In the genomic region with DNA sequence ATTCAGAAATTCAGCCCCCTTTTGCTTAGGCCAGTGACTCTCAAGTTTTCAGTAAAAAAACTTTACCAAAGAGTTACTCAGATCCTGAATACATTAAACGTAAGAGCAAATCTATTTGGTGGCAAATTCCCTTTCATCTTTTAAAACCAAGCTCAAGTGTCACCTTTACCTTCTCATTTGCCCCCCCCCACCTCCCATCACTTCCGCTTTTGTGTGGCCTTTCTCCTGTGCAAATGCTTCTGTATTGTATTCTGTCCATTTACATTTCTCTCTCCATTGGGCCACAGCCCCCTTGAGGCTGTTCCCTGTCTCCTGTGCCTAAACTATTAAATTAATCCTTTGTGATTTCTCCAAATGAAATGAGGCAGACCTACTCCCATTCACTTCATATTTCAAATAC, we compare ENCODE assay signal across 17 cellular contexts. TPM values are rescaled to one million over a fixed set of nuclear protein-coding genes. Genes with fewer than 3 reads are reported as not detected.
A peak's percentile ranks its signal among the peaks of the same experiment; 100 is the strongest.
DNase-seq lines count a peak whose midpoint lies in the region; ATAC-seq, FAIRE-seq and TF ChIP-seq lines count a peak whose summit lies in the region.
"Had no signal": no experiment of that assay in that cellular context is flagged by ENCODE, and none has a peak within 500 bp of the region (broad histone marks: within the 10 kb centered on the region; RNA-seq: fewer than 3 reads in every experiment).

No MANE protein-coding gene starts in this region.

- H4K20me1 ChIP-seq in SK-N-SH (ENCODE audit: insufficient read depth) = peaks cover 14% of the 10 kb centered on the region
- peaks cover 8% of the 10 kb centered on the region; the same call in 1 of the 2 replicates for H4K20me1 ChIP-seq in MM.1S (ENCODE audit: insufficient read depth, low read length)
- 0 out of 2 replicates have a peak, but pooled peaks cover 8% of the 10 kb centered on the region for H4K20me1 ChIP-seq in K562 (replicated peaks; ENCODE audit: control insufficient read depth, insufficient read depth, low read length)
- H4K20me1 ChIP-seq in neural progenitor cell (ENCODE audit: low read depth) = peaks cover 14% of the 10 kb centered on the region

- peaks cover 5 to 24% of the 10 kb centered on the region in 2 experiments; a peak in 3 of 4 replicates for H3K4me1 ChIP-seq in SK-N-SH (ENCODE audit: control insufficient read depth in 1 of 2, insufficient read depth in 2 of 2, low read depth in 1 of 2, low read length in 1 of 2)
- H3K4me1 ChIP-seq in MM.1S (ENCODE audit: low read length) = peaks cover 21% of the 10 kb centered on the region
- peaks cover 11 to 17% of the 10 kb centered on the region in 2 experiments for H3K4me1 ChIP-seq in K562 (replicated peaks in 1 of 2; ENCODE audit: control insufficient read depth in 2 of 2, insufficient read depth in 2 of 2, low read length in 2 of 2)
- H3K4me1 ChIP-seq in neural progenitor cell = peaks cover 21% of the 10 kb centered on the region

- H3K27ac ChIP-seq in SK-N-SH (ENCODE audit: low read depth in 2 of 2, low read length in 1 of 2) = no peak overlapping the region
- H3K27ac ChIP-seq in MM.1S (ENCODE audit: low read length) = no peak overlapping the region
- H3K27ac ChIP-seq in K562 (ENCODE audit: extremely low read depth, low read depth, low read length) = peak overlapping the region; percentile 15; the same call in 1 of the 3 replicates
- no peak overlapping the region for H3K27ac ChIP-seq in neural progenitor cell
- H3K27ac ChIP-seq: psoas muscle had no signal

- no peak for TF ChIP-seq EP300 in SK-N-SH (IDR thresholded peaks at IDR 0.05; ENCODE audit: borderline replicate concordance in 1 of 2, low read depth in 1 of 2, low read length in 1 of 2)
- no peak for TF ChIP-seq EP300 in K562 (IDR thresholded peaks at IDR 0.05; ENCODE audit: low read length)

- no peak for FAIRE-seq in K562 (lab: Jason Lieb, UNC)
- no peak for FAIRE-seq in frontal cortex (lab: Jason Lieb, UNC)
- FAIRE-seq: G401.6 had no signal

- no peak for ATAC-seq in SK-N-SH treated with all-trans-retinoic acid at 6 μM for 48 hours
- ATAC-seq in K562 = no peak
- ATAC-seq: psoas muscle had no signal

- H3K9me1 ChIP-seq in K562 (ENCODE audit: control insufficient read depth, insufficient read depth, low read length) = no peaks in the 10 kb centered on the region

- H3K36me3 ChIP-seq in SK-N-SH (replicated peaks in 1 of 2; ENCODE audit: control insufficient read depth in 1 of 2, insufficient read depth in 2 of 2, low read length in 1 of 2) (peaks cover 46 to 52% of the 10 kb centered on the region in 2 experiments), MM.1S (replicated peaks; ENCODE audit: insufficient read depth, low read length) (peaks cover 20% of the 10 kb centered on the region), K562 (ENCODE audit: control insufficient read depth, insufficient read depth, low read length) (peaks cover 62% of the 10 kb centered on the region), neural progenitor cell (peaks cover 33% of the 10 kb centered on the region)

- H3K9me3 ChIP-seq in SK-N-SH = no peaks in the 10 kb centered on the region
- H3K9me3 ChIP-seq in MM.1S (replicated peaks; ENCODE audit: insufficient read depth, low read length) = no peaks in the 10 kb centered on the region
- no peaks in the 10 kb centered on the region for H3K9me3 ChIP-seq in K562 (replicated peaks; ENCODE audit: control insufficient read depth, insufficient read depth, low read depth, low read length)
- H3K9me3 ChIP-seq in neural progenitor cell (ENCODE audit: low read depth) = no peaks in the 10 kb centered on the region
- H3K9me3 ChIP-seq: psoas muscle, tibial nerve had no signal

- no peak for TF ChIP-seq CTCF in SK-N-SH (IDR thresholded peaks at IDR 0.05)
- TF ChIP-seq CTCF in MM.1S (IDR thresholded peaks at IDR 0.05; ENCODE audit: low read length) = no peak
- TF ChIP-seq CTCF in K562 (IDR thresholded peaks at IDR 0.05 in 2 of 3, conservative IDR thresholded peaks at IDR 0.05 in 1 of 3; ENCODE audit: insufficient read depth in 2 of 3, low read depth in 1 of 3, low read length in 3 of 3) = no peak
- TF ChIP-seq CTCF in neural progenitor cell (IDR thresholded peaks at IDR 0.05) = no peak

- DNase-seq in SK-N-SH (no peak), MM.1S (no peak), K562 (ENCODE audit: extremely low read depth in 1 of 4, low spot score in 3 of 4) (no peak), neural progenitor cell (ENCODE audit: low spot score) (no peak), frontal cortex (ENCODE audit: low spot score in 2 of 2) (no peak), amniotic stem cell (lab: John Stamatoyannopoulos, UW) (no peak), NCI-H1694 (lab: John Stamatoyannopoulos, UW) (no peak)
- DNase-seq: 8988T; activated CD4-positive, alpha-beta T cell treated with anti-CD3 and anti-CD28 coated beads for 1 hour; erythroblast; islet precursor cell; NCI-H446 treated with DMSO at 0.1 percent for 48 hours; psoas muscle; Right ventricle myocardium superior had no signal

- H3K4me3 Mint-ChIP-seq in neural progenitor cell = peak overlapping the region; percentile 97

- H2AFZ ChIP-seq in SK-N-SH (ENCODE audit: low read depth) = no peak overlapping the region
- no peak overlapping the region for H2AFZ ChIP-seq in MM.1S (ENCODE audit: low read length)
- H2AFZ ChIP-seq in K562 (ENCODE audit: low read depth, low read length) = no peak overlapping the region
- no peak overlapping the region for H2AFZ ChIP-seq in neural progenitor cell (replicated peaks)

- intact Hi-C loops in K562 (cut with micrococcal nuclease) = loop anchor here (5.0 kb wide), 1 partner anchor 60 kb away; no protein-coding TSS in a partner anchor

- H3F3A ChIP-seq in SK-N-SH (replicated peaks; ENCODE audit: insufficient read depth) (peaks cover 27% of the 10 kb centered on the region), MM.1S (ENCODE audit: insufficient read depth, low read length) (peaks cover 15% of the 10 kb centered on the region; the same call in 1 of the 2 replicates), neural progenitor cell (ENCODE audit: low read depth) (peaks cover 35% of the 10 kb centered on the region)

- WGBS in SK-N-SH (ENCODE audit: low lambda C conversion rate) = 83% methylated on average over 2 of the region's 2 CpGs
- WGBS in K562 (ENCODE audit: insufficient coverage, low coverage, missing lambda C conversion rate) = 57% methylated on average over 2 of the region's 2 CpGs

- H3K9ac ChIP-seq in SK-N-SH = no peak overlapping the region; the same call in 1 of the 2 replicates
- H3K9ac ChIP-seq in MM.1S (ENCODE audit: low read length) = no peak overlapping the region
- H3K9ac ChIP-seq in K562 (ENCODE audit: insufficient read depth in 1 of 2, low read depth in 2 of 2, low read length in 2 of 2) = peak overlapping the region in 1 of 2 experiments; percentile 95; a peak in 1 of 4 replicates
- no peak overlapping the region for H3K9ac ChIP-seq in neural progenitor cell

- peaks cover 11% of the 10 kb centered on the region for H3K27me3 Mint-ChIP-seq in neural progenitor cell (ENCODE audit: insufficient read depth, low read depth)

- H3K9me2 ChIP-seq in SK-N-SH (no peaks in the 10 kb centered on the region), MM.1S (replicated peaks; ENCODE audit: insufficient read depth, low read length) (no peaks in the 10 kb centered on the region)

- H3K27me3 ChIP-seq in SK-N-SH (ENCODE audit: insufficient read depth) (no peaks in the 10 kb centered on the region), MM.1S (replicated peaks; ENCODE audit: insufficient read depth, low read length) (no peaks in the 10 kb centered on the region), K562 (ENCODE audit: control insufficient read depth in 2 of 2, insufficient read depth in 2 of 2, low read length in 2 of 2) (no peaks in the 10 kb centered on the region), neural progenitor cell (no peaks in the 10 kb centered on the region)
- H3K27me3 ChIP-seq: tibial nerve had no signal

- no peak overlapping the region for H3K27ac Mint-ChIP-seq in neural progenitor cell

- no peaks in the 10 kb centered on the region for H3K9me3 Mint-ChIP-seq in neural progenitor cell

- TF ChIP-seq POLR2A in K562 (conservative IDR thresholded peaks at IDR 0.05) = no peak; the same call in none of the 2 replicates

- TF ChIP-seq RAD21 in SK-N-SH (IDR thresholded peaks at IDR 0.05; ENCODE audit: low read length) (no peak), K562 (CRISPR knock-in tag; conservative IDR thresholded peaks at IDR 0.05 in 1 of 2, IDR thresholded peaks at IDR 0.05 in 1 of 2) (no peak)

- in situ Hi-C loops in K562 (cut with MboI) = no loop called here

- no TSS peak for BruUV-seq in K562 (replicated peaks; lab: Mats Ljungman, UMichigan)

- POLR2A ChIA-PET in SK-N-SH (lab: Yijun Ruan, JAX) (no interaction called here), K562 (lab: Yijun Ruan, JAX) (interaction anchor here (0.6 to 4.9 kb wide), 10 partner anchors 8 to 316 kb away, joined by 3 to 31 read pairs (median 4); partner anchors contain the start of genes RANBP9 and SIRT5)

- CTCF ChIA-PET in SK-N-SH (lab: Yijun Ruan, JAX) = interaction anchor here (1.0 to 3.5 kb wide), 5 partner anchors 8 to 179 kb away, joined by 3 to 30 read pairs (median 4); partner anchors contain the start of gene SIRT5
- CTCF ChIA-PET in K562 (lab: Yijun Ruan, JAX; ENCODE audit: low intra/inter-chr PET ratio) = no interaction called here

- H3K79me2 ChIP-seq in SK-N-SH (ENCODE audit: insufficient read depth) (peaks cover 61% of the 10 kb centered on the region), MM.1S (ENCODE audit: low read length) (peaks cover 65% of the 10 kb centered on the region), K562 (ENCODE audit: control insufficient read depth, insufficient read depth, low read length) (peaks cover 59% of the 10 kb centered on the region), neural progenitor cell (ENCODE audit: low read depth) (peaks cover 36% of the 10 kb centered on the region)

- H3K4me3 ChIP-seq in SK-N-SH (ENCODE audit: low read depth in 2 of 2, low read length in 1 of 2) (peak overlapping the region in 1 of 2 experiments; percentile 96; a peak in 1 of 4 replicates), MM.1S (ENCODE audit: low read length) (no peak overlapping the region), K562 (peak overlapping the region; percentile 80; the same call in 1 of the 2 replicates), neural progenitor cell (peak overlapping the region; percentile 96)

- H3K36me3 Mint-ChIP-seq in neural progenitor cell = peaks cover 12% of the 10 kb centered on the region

- peaks cover 32% of the 10 kb centered on the region for H3K4me1 Mint-ChIP-seq in neural progenitor cell

- H3K4me2 ChIP-seq in SK-N-SH = peak overlapping the region; percentile 88
- peak overlapping the region; percentile 90 for H3K4me2 ChIP-seq in MM.1S (ENCODE audit: low read depth, low read length)
- H3K4me2 ChIP-seq in K562 (ENCODE audit: insufficient read depth, low read length) = 0 out of 2 replicates have a peak overlapping the region, but pooled peaks have one; percentile 14
- peak overlapping the region; percentile 90 for H3K4me2 ChIP-seq in neural progenitor cell

RNA-seq across cellular contexts. Expression of gene NOL7, which starts 1.9 kb away (rescaled TPM):
- 75.7 and 103 TPM in 2 replicates for polyA plus RNA-seq in SK-N-SH (2012; rRNA removed)
- polyA plus RNA-seq in SK-N-SH (2012; cell fraction: cytosol; rRNA removed) = 114 and 122 TPM in 2 replicates
- 44.5 and 67.5 TPM in 2 replicates for polyA plus RNA-seq in SK-N-SH (2012; cell fraction: nucleus; rRNA removed)
- total RNA-seq in K562 (2011; cell fraction: chromatin; rRNA removed; ENCODE audit: low replicate concordance) = 19.4 and 35.8 TPM in 2 replicates
- total RNA-seq in K562 (2011; cell fraction: nucleolus; rRNA removed) = 26.6 and 26.8 TPM in 2 replicates
- total RNA-seq in K562 (2011; cell fraction: nucleoplasm; rRNA removed) = 28.4 and 33.0 TPM in 2 replicates
- 199 and 235 TPM in 2 replicates for total RNA-seq in K562 (2014; rRNA removed)
- total RNA-seq in K562 (2014; rRNA removed; fragmentation: Illumina TruSeq; extraction: Trizol) = 167 and 196 TPM in 2 replicates
- total RNA-seq in K562 (2015; rRNA removed; fragmentation: Illumina TruSeq; extraction: Trizol) = 159 and 162 TPM in 2 replicates
- total RNA-seq in K562 (2021) = 137 and 146 TPM in 2 replicates
- polyA plus RNA-seq in K562 (2011; rRNA removed) = 47.0 and 79.2 TPM in 2 replicates
- 31.3 and 35.5 TPM in 2 replicates for polyA plus RNA-seq in K562 (2011; cell fraction: cytosol; rRNA removed)
- polyA plus RNA-seq in K562 (2011; cell fraction: nucleus; rRNA removed) = 23.3 and 29.9 TPM in 2 replicates
- 125 and 138 TPM in 2 replicates for polyA plus RNA-seq in K562 (2012)
- 157 and 177 TPM in 2 replicates for polyA plus RNA-seq in K562 (2014; fragmentation: Illumina TruSeq; extraction: Trizol)
- polyA plus RNA-seq in K562 (2014; fragmentation: Nextera tagmentation; extraction: Ambion mirVana) = 10 to 100 TPM; 19.4 to 23.4 TPM
- polyA plus RNA-seq in K562 (2014; rRNA removed) = 214 TPM in 2 replicates
- polyA minus RNA-seq in K562 (2011; rRNA and poly(A)+ RNA removed) = 22.9 and 25.8 TPM in 2 replicates
- polyA minus RNA-seq in K562 (2011; cell fraction: cytosol; rRNA and poly(A)+ RNA removed) = 20.5 and 24.8 TPM in 2 replicates
- 17.0 and 21.9 TPM in 2 replicates for polyA minus RNA-seq in K562 (2011; cell fraction: nucleus; rRNA and poly(A)+ RNA removed)
- total RNA-seq in neural progenitor cell (ENCODE audit: low replicate concordance) = 61.4 and 79.5 TPM in 2 replicates
- total RNA-seq in frontal cortex = 46.5 TPM

RNA-seq across cellular contexts. Expression of gene SIRT5, which starts 42.7 kb away (rescaled TPM):
- polyA plus RNA-seq in SK-N-SH (2012; rRNA removed) (6.7 and 9.0 TPM in 2 replicates), K562 (2011; rRNA removed) (9.2 and 11.4 TPM in 2 replicates), K562 (2014; fragmentation: Illumina TruSeq; extraction: Trizol) (12.5 and 15.7 TPM in 2 replicates), K562 (2014; fragmentation: Nextera tagmentation; extraction: Ambion mirVana) (1 to 10 TPM; 2.1 to 2.3 TPM), K562 (2014; rRNA removed) (11.7 and 15.7 TPM in 2 replicates)
- 6.2 and 6.5 TPM in 2 replicates for polyA plus RNA-seq in SK-N-SH (2012; cell fraction: cytosol; rRNA removed)
- polyA plus RNA-seq in SK-N-SH (2012; cell fraction: nucleus; rRNA removed) = 17.2 and 25.3 TPM in 2 replicates
- total RNA-seq in K562 (2011; cell fraction: chromatin; rRNA removed; ENCODE audit: low replicate concordance) = 14.1 and 21.0 TPM in 2 replicates
- total RNA-seq in K562 (2011; cell fraction: nucleolus; rRNA removed) = 9.3 and 10.0 TPM in 2 replicates
- 16.4 and 25.4 TPM in 2 replicates for total RNA-seq in K562 (2011; cell fraction: nucleoplasm; rRNA removed)
- total RNA-seq in K562 (2014; rRNA removed) (7.4 and 8.6 TPM in 2 replicates), K562 (2014; rRNA removed; fragmentation: Illumina TruSeq; extraction: Trizol) (11.6 and 15.0 TPM in 2 replicates), K562 (2015; rRNA removed; fragmentation: Illumina TruSeq; extraction: Trizol) (10.0 and 13.4 TPM in 2 replicates), K562 (2021) (8.6 and 8.7 TPM in 2 replicates), neural progenitor cell (ENCODE audit: low replicate concordance) (14.3 and 18.2 TPM in 2 replicates), frontal cortex (25.3 TPM)
- 7.1 and 7.7 TPM in 2 replicates for polyA plus RNA-seq in K562 (2011; cell fraction: cytosol; rRNA removed)
- polyA plus RNA-seq in K562 (2011; cell fraction: nucleus; rRNA removed) = 11.8 and 16.3 TPM in 2 replicates
- 9.1 and 15.2 TPM in 2 replicates for polyA plus RNA-seq in K562 (2012)
- 6.5 TPM in 2 replicates for polyA minus RNA-seq in K562 (2011; rRNA and poly(A)+ RNA removed)
- 3.3 and 3.4 TPM in 2 replicates for polyA minus RNA-seq in K562 (2011; cell fraction: cytosol; rRNA and poly(A)+ RNA removed)
- polyA minus RNA-seq in K562 (2011; cell fraction: nucleus; rRNA and poly(A)+ RNA removed) = 7.8 and 8.2 TPM in 2 replicates

Comparison
In these comparisons a context has a peak if more than half of its experiments do, and no peak if none do; other contexts are left out.
1. H3K4me2 ChIP-seq: peak in every context shown above with its lines; median percentile 90 in MM.1S; 90 in neural progenitor cell; 88 in SK-N-SH; 14 in K562.
2. Of the 27 proteins assayed by ChIP-seq in both K562 and SK-N-SH: peak only in K562: POLR2AphosphoS5; only in SK-N-SH: none; in both: none; in neither: 26.